ENCODE assay signal across 20 cellular contexts in the genomic region with DNA sequence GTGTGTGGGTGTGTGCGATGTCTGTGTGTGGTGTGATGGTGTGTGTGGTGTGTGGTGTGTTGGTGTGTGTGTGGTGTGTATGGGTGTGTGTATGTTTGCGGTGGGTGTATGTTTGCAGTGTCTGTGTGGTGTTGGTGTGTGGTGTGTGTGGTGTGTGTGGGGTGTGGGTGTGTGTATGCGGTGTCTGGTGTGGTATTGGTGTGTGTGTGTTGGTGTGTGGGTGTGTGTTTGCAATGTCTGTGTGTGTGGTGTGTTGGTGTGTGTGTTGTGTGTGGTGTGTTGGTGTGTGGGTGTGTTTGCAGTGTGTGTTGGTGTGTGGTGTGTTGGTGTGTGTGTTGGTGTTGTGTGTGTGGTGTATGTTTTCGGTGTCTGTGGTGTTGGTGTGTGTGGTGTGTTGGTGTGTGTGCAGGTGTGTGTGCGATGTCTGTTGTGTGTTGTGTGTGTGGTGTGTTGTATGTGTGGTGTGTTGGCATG. TPM values are rescaled to one million over a fixed set of nuclear protein-coding genes. Genes with fewer than 3 reads are reported as not detected.
A peak's percentile ranks its signal among the peaks of the same experiment; 100 is the strongest.
DNase-seq lines count a peak whose midpoint lies in the region; ATAC-seq, FAIRE-seq and TF ChIP-seq lines count a peak whose summit lies in the region.
"Had no signal": no experiment of that assay in that cellular context is flagged by ENCODE, and none has a peak within 500 bp of the region (broad histone marks: within the 10 kb centered on the region; RNA-seq: fewer than 3 reads in every experiment).

No MANE protein-coding gene starts in this region.

- peaks cover 3% of the 10 kb centered on the region for H3K23me2 ChIP-seq in H9 (ENCODE audit: insufficient read length, low read depth, low read length, poor library complexity, severe bottlenecking)

- peak overlapping the region; percentile 9 for H4K5ac ChIP-seq in H9 (ENCODE audit: insufficient read length, low read depth, low read length)

- H3K36me3 ChIP-seq in K562 (ENCODE audit: control insufficient read depth, insufficient read depth, low read length) (peaks cover 62% of the 10 kb centered on the region), muscle layer of colon (ENCODE audit: insufficient read depth, low read length) (no peaks in the 10 kb centered on the region)
- H3K36me3 ChIP-seq: ascending aorta had no signal

- peaks cover 2% of the 10 kb centered on the region for H4K20me1 ChIP-seq in H9 (ENCODE audit: control insufficient read depth, insufficient read depth, insufficient read length)
- peaks cover 10% of the 10 kb centered on the region; the same call in 1 of the 2 replicates for H4K20me1 ChIP-seq in K562 (replicated peaks; ENCODE audit: control insufficient read depth, insufficient read depth, low read length)

- intact Hi-C loops in K562 (cut with micrococcal nuclease) = no loop called here

- no peak for ATAC-seq in K562

- no peaks in the 10 kb centered on the region for H3K9me3 Mint-ChIP-seq in H9
- H3K9me3 Mint-ChIP-seq: activated CD4-positive, alpha-beta memory T cell treated with anti-CD3 and anti-CD28 coated beads, Interleukin-2, amount 10 ng/mL, durations not matched to agents 7 days and 5 days; effector memory CD8-positive, alpha-beta T cell; natural killer cell had no signal

- TF ChIP-seq POLR2A in K562 (conservative IDR thresholded peaks at IDR 0.05) = 0 out of 2 replicates have a peak, but pooled peaks have one; percentile 25

- H3T11ph ChIP-seq in H9 (ENCODE audit: low read length) = no peak overlapping the region

- in situ Hi-C loops in K562 (cut with MboI) = no loop called here

- H2BK5ac ChIP-seq in H9 (ENCODE audit: insufficient read length, low read length) = no peak overlapping the region

- CTCF ChIA-PET in K562 (lab: Yijun Ruan, JAX; ENCODE audit: low intra/inter-chr PET ratio) = no interaction called here

- H3K4me1 Mint-ChIP-seq in H9 = peaks cover 12 to 18% of the 10 kb centered on the region in 2 experiments

- WGBS in H9 (ENCODE audit: extremely low coverage, insufficient read length, low lambda C conversion rate) = 100% methylated on average over 5 of the region's 5 CpGs
- 93% methylated on average over 4 of the region's 5 CpGs for WGBS in K562 (ENCODE audit: insufficient coverage, low coverage, missing lambda C conversion rate)

- no peak for FAIRE-seq in K562 (lab: Jason Lieb, UNC)
- FAIRE-seq: D721Med, HTR-8/SVneo had no signal

- BruUV-seq in K562 (replicated peaks; lab: Mats Ljungman, UMichigan) = no TSS peak

- TF ChIP-seq EP300 in K562 (IDR thresholded peaks at IDR 0.05; ENCODE audit: low read length) = no peak

- H3K27ac Mint-ChIP-seq in H9 = no peak overlapping the region
- H3K27ac Mint-ChIP-seq: activated CD4-positive, alpha-beta memory T cell treated with anti-CD3 and anti-CD28 coated beads, Interleukin-2, amount 10 ng/mL, durations not matched to agents 7 days and 5 days; effector memory CD8-positive, alpha-beta T cell; natural killer cell had no signal

- no peak overlapping the region for H2BK20ac ChIP-seq in H9 (ENCODE audit: low read depth, low read length, poor library complexity, severe bottlenecking)

- no peak overlapping the region for H3K18ac ChIP-seq in H9 (ENCODE audit: insufficient read length, low read depth, low read length)

- no peaks in the 10 kb centered on the region for H3K9me3 ChIP-seq in H9 (ENCODE audit: control insufficient read depth, low read depth, low read length)
- no peaks in the 10 kb centered on the region for H3K9me3 ChIP-seq in K562 (replicated peaks; ENCODE audit: control insufficient read depth, insufficient read depth, low read depth, low read length)
- no peaks in the 10 kb centered on the region for H3K9me3 ChIP-seq in muscle layer of colon (ENCODE audit: low read length)
- H3K9me3 ChIP-seq: ascending aorta had no signal

- no peak overlapping the region for H3K14ac ChIP-seq in H9 (ENCODE audit: insufficient read depth, low read length)

- no peak for DNase-seq in H9
- DNase-seq in K562 (ENCODE audit: extremely low read depth in 1 of 4, low spot score in 3 of 4) = no peak
- DNase-seq in NOMO-1 treated with dmso at 0.1 percent for 144 hours (lab: John Stamatoyannopoulos, UW; ENCODE audit: unreplicated experiment) = no peak
- DNase-seq in LoVo (ENCODE audit: low spot score) = no peak
- no peak for DNase-seq in effector CD4-positive, alpha-beta T cell
- DNase-seq in activated naive CD4-positive, alpha-beta T cell treated with anti-CD3 and anti-CD28 coated beads, Interleukin-2, amount 50 U/mL, for 16 hours = no peak
- DNase-seq: activated CD4-positive, alpha-beta memory T cell treated with anti-CD3 and anti-CD28 coated beads, Interleukin-2, amount 10 ng/mL, durations not matched to agents 7 days and 5 days; activated naive CD4-positive, alpha-beta T cell treated with Interleukin-2 at 50 U/mL for 16 hours; AML-193; effector memory CD8-positive, alpha-beta T cell; islet precursor cell; natural killer cell; NCI-H2107; NCI-H526; Right ventricle myocardium superior had no signal

- no peak overlapping the region for H3K4ac ChIP-seq in H9 (ENCODE audit: low read depth, low read length)

- H3K4me1 ChIP-seq in H9 (ENCODE audit: insufficient read depth, low read length) (peaks cover 3% of the 10 kb centered on the region; the same call in 1 of the 2 replicates), K562 (replicated peaks in 1 of 2; ENCODE audit: control insufficient read depth in 2 of 2, insufficient read depth in 2 of 2, low read length in 2 of 2) (peaks cover 56 to 76% of the 10 kb centered on the region in 2 experiments), muscle layer of colon (ENCODE audit: insufficient read depth, low read length) (peaks cover 96% of the 10 kb centered on the region)

- no peak overlapping the region for H2BK12ac ChIP-seq in H9 (ENCODE audit: insufficient read length, low read depth, low read length)

- H3K4me2 ChIP-seq in H9 (ENCODE audit: insufficient read depth, insufficient read length, low read length) (no peak overlapping the region), K562 (ENCODE audit: insufficient read depth, low read length) (peak overlapping the region; percentile 45)

- H3K56ac ChIP-seq in H9 (ENCODE audit: insufficient read length, low read depth, low read length) = no peak overlapping the region

- no peak overlapping the region for H2BK120ac ChIP-seq in H9 (ENCODE audit: low read depth, low read length, poor library complexity, severe bottlenecking)

- H2AFZ ChIP-seq in H9 (ENCODE audit: low read length) (no peak overlapping the region), K562 (ENCODE audit: low read depth, low read length) (no peak overlapping the region)

- no peaks in the 10 kb centered on the region for H3K27me3 Mint-ChIP-seq in H9 (ENCODE audit: low read depth)
- H3K27me3 Mint-ChIP-seq: activated CD4-positive, alpha-beta memory T cell treated with anti-CD3 and anti-CD28 coated beads, Interleukin-2, amount 10 ng/mL, durations not matched to agents 7 days and 5 days; effector memory CD8-positive, alpha-beta T cell had no signal

- H3K23ac ChIP-seq in H9 (ENCODE audit: insufficient read length, low read depth, low read length) = no peak overlapping the region

- H3K4me3 ChIP-seq in K562 (no peak overlapping the region), muscle layer of colon (ENCODE audit: low read depth in 1 of 2, low read length in 2 of 2) (peak overlapping the region in 1 of 2 donors; percentile 29)
- H3K4me3 ChIP-seq: ascending aorta had no signal

- peaks cover 16% of the 10 kb centered on the region for H3K9me1 ChIP-seq in K562 (ENCODE audit: control insufficient read depth, insufficient read depth, low read length)

- H3K9ac ChIP-seq in H9 (ENCODE audit: extremely low read depth, insufficient read length, low read length) = no peak overlapping the region
- peak overlapping the region in 1 of 2 experiments; percentile 8; a peak in 1 of 4 replicates for H3K9ac ChIP-seq in K562 (ENCODE audit: insufficient read depth in 1 of 2, low read depth in 2 of 2, low read length in 2 of 2)
- peak overlapping the region; percentile 42 for H3K9ac ChIP-seq in muscle layer of colon (ENCODE audit: low read length)

- 0 out of 7 replicates have a peak, but pooled peaks cover 0 to 2% (median 0%) of the 10 kb centered on the region in 3 experiments for H3K36me3 Mint-ChIP-seq in H9 (ENCODE audit: insufficient read depth in 1 of 3, low read depth in 3 of 3)
- H3K36me3 Mint-ChIP-seq: natural killer cell had no signal

- H4K91ac ChIP-seq in H9 (ENCODE audit: insufficient read length, low read depth, low read length) = no peak overlapping the region

- no peaks in the 10 kb centered on the region for H3K79me1 ChIP-seq in H9 (ENCODE audit: insufficient read depth, low read depth, low read length, poor library complexity, severe bottlenecking)

- TF ChIP-seq CTCF in H9 (conservative IDR thresholded peaks at IDR 0.05) = no peak
- no peak for TF ChIP-seq CTCF in K562 (IDR thresholded peaks at IDR 0.05 in 2 of 3, conservative IDR thresholded peaks at IDR 0.05 in 1 of 3; ENCODE audit: insufficient read depth in 2 of 3, low read depth in 1 of 3, low read length in 3 of 3)

- H4K8ac ChIP-seq in H9 (replicated peaks; ENCODE audit: insufficient read length, low read depth, low read length) = peak overlapping the region; percentile 2

- H3K79me2 ChIP-seq in H9 (ENCODE audit: insufficient read depth, low read length) (peaks cover 2% of the 10 kb centered on the region; the same call in 1 of the 2 replicates), K562 (ENCODE audit: control insufficient read depth, insufficient read depth, low read length) (peaks cover 98% of the 10 kb centered on the region)

- POLR2A ChIA-PET in K562 (lab: Yijun Ruan, JAX) = no interaction called here

- no peak overlapping the region for H2BK15ac ChIP-seq in H9 (ENCODE audit: low read depth, low read length)

- no peak overlapping the region for H3K27ac ChIP-seq in H9 (ENCODE audit: insufficient read length, low read depth, low read length)
- H3K27ac ChIP-seq in K562 (ENCODE audit: extremely low read depth, low read depth, low read length) = peak overlapping the region; percentile 40; the same call in 2 of the 3 replicates
- H3K27ac ChIP-seq in muscle layer of colon (ENCODE audit: low read depth, low read length) = peak overlapping the region; percentile 19
- peak overlapping the region; percentile 17 for H3K27ac ChIP-seq in temporal lobe (ENCODE audit: low read depth, low read length)

- no peak overlapping the region for H3K4me3 Mint-ChIP-seq in H9
- H3K4me3 Mint-ChIP-seq: activated CD4-positive, alpha-beta memory T cell treated with anti-CD3 and anti-CD28 coated beads, Interleukin-2, amount 10 ng/mL, durations not matched to agents 7 days and 5 days; effector memory CD8-positive, alpha-beta T cell; natural killer cell had no signal

- H3K27me3 ChIP-seq in H9 (ENCODE audit: insufficient read depth, low read length) = no peaks in the 10 kb centered on the region
- no peaks in the 10 kb centered on the region for H3K27me3 ChIP-seq in K562 (ENCODE audit: control insufficient read depth in 2 of 2, insufficient read depth in 2 of 2, low read length in 2 of 2)
- H3K27me3 ChIP-seq in muscle layer of colon (ENCODE audit: control insufficient read depth in 1 of 2, insufficient read depth in 2 of 2, low read length in 2 of 2) = no peaks in the 10 kb centered on the region
- H3K27me3 ChIP-seq: ascending aorta had no signal

- no peak overlapping the region for H2AK5ac ChIP-seq in H9 (ENCODE audit: insufficient read length, low read length)

- no peak for TF ChIP-seq RAD21 in K562 (CRISPR knock-in tag; conservative IDR thresholded peaks at IDR 0.05 in 1 of 2, IDR thresholded peaks at IDR 0.05 in 1 of 2)

RNA-seq across cellular contexts. Expression of a gene that starts 15.7 kb away (rescaled TPM):
- 28.6 and 32.4 TPM in 2 replicates for total RNA-seq in H9 (2021)
- 289 and 513 TPM in 2 replicates for total RNA-seq in K562 (2011; cell fraction: chromatin; rRNA removed; ENCODE audit: low replicate concordance)
- 197 and 203 TPM in 2 replicates for total RNA-seq in K562 (2011; cell fraction: nucleolus; rRNA removed)
- 215 and 311 TPM in 2 replicates for total RNA-seq in K562 (2011; cell fraction: nucleoplasm; rRNA removed)
- total RNA-seq in K562 (2014; rRNA removed) = 14.7 and 36.9 TPM in 2 replicates
- total RNA-seq in K562 (2014; rRNA removed; fragmentation: Illumina TruSeq; extraction: Trizol) = 13.8 and 18.1 TPM in 2 replicates
- 25.8 and 28.9 TPM in 2 replicates for total RNA-seq in K562 (2015; rRNA removed; fragmentation: Illumina TruSeq; extraction: Trizol)
- total RNA-seq in K562 (2021) = 65.8 and 66.3 TPM in 2 replicates
- 14.4 and 20.7 TPM in 2 replicates for polyA plus RNA-seq in K562 (2011; rRNA removed)
- polyA plus RNA-seq in K562 (2011; cell fraction: cytosol; rRNA removed) = 9.9 and 11.6 TPM in 2 replicates
- polyA plus RNA-seq in K562 (2011; cell fraction: nucleus; rRNA removed) = 78.1 and 99.4 TPM in 2 replicates
- polyA plus RNA-seq in K562 (2012) = 33.1 and 37.7 TPM in 2 replicates
- 40.7 and 46.7 TPM in 2 replicates for polyA plus RNA-seq in K562 (2014; fragmentation: Illumina TruSeq; extraction: Trizol)
- polyA plus RNA-seq in K562 (2014; fragmentation: Nextera tagmentation; extraction: Ambion mirVana) = 1 to 10 TPM; 2.2 to 3.8 TPM
- polyA plus RNA-seq in K562 (2014; rRNA removed) = 26.0 and 26.5 TPM in 2 replicates
- 20.9 and 23.5 TPM in 2 replicates for polyA minus RNA-seq in K562 (2011; rRNA and poly(A)+ RNA removed)
- polyA minus RNA-seq in K562 (2011; cell fraction: cytosol; rRNA and poly(A)+ RNA removed) = 51.8 and 60.9 TPM in 2 replicates
- 61.8 and 88.5 TPM in 2 replicates for polyA minus RNA-seq in K562 (2011; cell fraction: nucleus; rRNA and poly(A)+ RNA removed)
- 9.3 TPM for total RNA-seq in temporal lobe
